In the genomic region with DNA sequence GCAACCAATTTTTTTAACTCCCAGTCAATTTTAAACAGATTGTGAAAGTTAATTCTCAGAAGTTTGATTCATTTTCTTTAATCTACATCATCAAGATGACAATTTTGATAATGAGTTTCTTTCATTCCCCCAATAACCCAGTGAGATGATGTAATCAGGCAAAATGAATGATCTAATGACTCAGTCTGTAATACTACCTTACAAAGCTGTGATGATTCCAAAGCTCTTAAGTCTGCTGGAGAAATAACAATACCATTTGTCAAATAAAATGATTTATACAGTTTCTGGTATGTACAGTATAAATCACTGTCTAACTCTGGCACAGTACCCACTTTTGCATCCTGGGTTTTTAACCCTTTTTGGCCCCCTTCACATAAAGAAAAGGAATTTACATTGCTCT, we compare ENCODE assay signal across 11 cellular contexts. TPM values are rescaled to one million over a fixed set of nuclear protein-coding genes. Genes with fewer than 3 reads are reported as not detected.
A peak's percentile ranks its signal among the peaks of the same experiment; 100 is the strongest.
DNase-seq lines count a peak whose midpoint lies in the region; ATAC-seq and TF ChIP-seq lines count a peak whose summit lies in the region.
"Had no signal": no experiment of that assay in that cellular context is flagged by ENCODE, and none has a peak within 500 bp of the region (broad histone marks: within the 10 kb centered on the region; RNA-seq: fewer than 3 reads in every experiment).

No MANE protein-coding gene starts in this region.

- peaks cover 6 to 53% (median 22%) of the 10 kb centered on the region in 3 donors for H3K4me1 ChIP-seq in esophagus squamous epithelium

- no peak for DNase-seq in stimulated activated naive CD8-positive, alpha-beta T cell treated with anti-CD3 and anti-CD28 coated beads, Interleukin-15, amount 100 ng/mL, for 72 hours
- no peak for DNase-seq in stimulated activated naive CD8-positive, alpha-beta T cell treated with anti-CD3 and anti-CD28 coated beads, Interleukin-15, Interleukin-2, amounts not matched to agents 100 U/mL and 50 U/mL, for 24 hours
- DNase-seq in RKO (ENCODE audit: low spot score) (peak; percentile 91), esophagus squamous epithelium (lab: John Stamatoyannopoulos, UW) (no peak), NCI-H2081 treated with DMSO at 0.1 percent for 48 hours (lab: John Stamatoyannopoulos, UW) (no peak)
- DNase-seq: CD8-positive, alpha-beta memory T cell had no signal

- peaks cover 8% of the 10 kb centered on the region for H3K27me3 Mint-ChIP-seq in stimulated activated naive CD8-positive, alpha-beta T cell treated with anti-CD3 and anti-CD28 coated beads, Interleukin-15, amount 100 ng/mL, for 72 hours

- intact Hi-C loops in esophagus squamous epithelium (cut with DNase I), result no loop called here

- no peaks in the 10 kb centered on the region for H3K27me3 ChIP-seq in esophagus squamous epithelium

- H3K4me3 Mint-ChIP-seq in stimulated activated naive CD8-positive, alpha-beta T cell treated with anti-CD3 and anti-CD28 coated beads, Interleukin-15, amount 100 ng/mL, for 72 hours, result peak overlapping the region; percentile 22 to 30
- H3K4me3 Mint-ChIP-seq: CD8-positive, alpha-beta memory T cell had no signal

- peaks cover 1 to 2% of the 10 kb centered on the region in 2 donors for H3K9me3 Mint-ChIP-seq in stimulated activated naive CD8-positive, alpha-beta T cell treated with anti-CD3 and anti-CD28 coated beads, Interleukin-15, amount 100 ng/mL, for 72 hours

- no peak overlapping the region for H3K4me3 ChIP-seq in esophagus squamous epithelium

- no peak for TF ChIP-seq CTCF in esophagus squamous epithelium (IDR thresholded peaks at IDR 0.05)

- no peaks in the 10 kb centered on the region for H3K36me3 ChIP-seq in esophagus squamous epithelium

- H3K9me3 ChIP-seq in esophagus squamous epithelium, result no peaks in the 10 kb centered on the region

- H3K27ac ChIP-seq in esophagus squamous epithelium, result peak overlapping the region; percentile 21 to 75 (median 49)

- H3K4me1 Mint-ChIP-seq in stimulated activated naive CD8-positive, alpha-beta T cell treated with anti-CD3 and anti-CD28 coated beads, Interleukin-15, amount 100 ng/mL, for 72 hours, result peaks cover 32% of the 10 kb centered on the region

- ATAC-seq in stimulated activated naive CD8-positive, alpha-beta T cell treated with anti-CD3 and anti-CD28 coated beads, Interleukin-15, amount 100 ng/mL, for 72 hours, result peak; percentile 13
- no peak for ATAC-seq in stimulated activated naive CD8-positive, alpha-beta T cell treated with anti-CD3 and anti-CD28 coated beads, Interleukin-15, Interleukin-2, amounts not matched to agents 100 U/mL and 50 U/mL, for 24 hours
- no peak for ATAC-seq in HG02870 (IDR thresholded peaks at IDR 0.05; ENCODE audit: unreplicated experiment)
- no peak for ATAC-seq in GM21825 (IDR thresholded peaks at IDR 0.05; ENCODE audit: unreplicated experiment)
- ATAC-seq in HG03342 (IDR thresholded peaks at IDR 0.05; ENCODE audit: unreplicated experiment), result no peak

- peak overlapping the region in 1 of 2 donors; percentile 40 for H3K27ac Mint-ChIP-seq in stimulated activated naive CD8-positive, alpha-beta T cell treated with anti-CD3 and anti-CD28 coated beads, Interleukin-15, amount 100 ng/mL, for 72 hours
- H3K27ac Mint-ChIP-seq: CD8-positive, alpha-beta memory T cell had no signal

- TF ChIP-seq POLR2A in esophagus squamous epithelium (IDR thresholded peaks at IDR 0.05), result no peak

RNA-seq across cellular contexts. Expression of a gene that starts 4.4 kb away (rescaled TPM):
- 10 to 100 TPM in 3 of 4 donors, 1 to 10 TPM in 1; 9.8 to 37.2 (median 23.1) TPM for total RNA-seq in esophagus squamous epithelium

RNA-seq across cellular contexts. Expression of a gene that starts 26.1 kb away (rescaled TPM):
- not detected for total RNA-seq in esophagus squamous epithelium
- total RNA-seq: CD8-positive, alpha-beta memory T cell; H1; posterior vena cava had no signal

RNA-seq across cellular contexts. Expression of a gene that starts 36.2 kb away (rescaled TPM):
- total RNA-seq in esophagus squamous epithelium, result not detected
- total RNA-seq: CD8-positive, alpha-beta memory T cell; H1; posterior vena cava had no signal

RNA-seq across cellular contexts. Expression of a gene that starts 57.6 kb away (rescaled TPM):
- total RNA-seq in esophagus squamous epithelium, result 10 to 100 TPM; 41.7 to 73.2 (median 57.6) TPM
